ENCODE assay signal across 16 cellular contexts in genomic region chr2:64291181-64291580, GRCh38.
DNase-seq lines count a peak whose midpoint lies in the region; ATAC-seq and TF ChIP-seq lines count a peak whose summit lies in the region.
"Had no signal": no experiment of that assay in that cellular context is flagged by ENCODE, and none has a peak within 500 bp of the region (broad histone marks: within the 10 kb centered on the region; RNA-seq: fewer than 3 reads in every experiment).

No MANE protein-coding gene starts in this region.

- TF ChIP-seq CTCF in activated B cell treated with CpG ODN at 0.5 μM for 24 hours (IDR thresholded peaks at IDR 0.05) (no peak), lower leg skin (IDR thresholded peaks at IDR 0.05) (no peak)

- no peak overlapping the region for H3K4me3 ChIP-seq in lower leg skin (ENCODE audit: low read depth, poor library complexity, severe bottlenecking)
- H3K4me3 ChIP-seq: K562, prostate gland had no signal

- no peak overlapping the region for H3K4me3 Mint-ChIP-seq in activated B cell treated with CpG ODN at 0.5 μM for 24 hours
- H3K4me3 Mint-ChIP-seq in stimulated activated naive B cell treated with anti-CD40 and anti-IgM and Interleukin-4, amounts not matched to agents 10 μg/mL and 1 μg/mL and 100 μg/mL, for 72 hours: no peak overlapping the region
- no peak overlapping the region for H3K4me3 Mint-ChIP-seq in activated CD4-positive, alpha-beta T cell treated with anti-CD3 and anti-CD28 coated beads, Interleukin-2, amount 10 ng/mL, durations not matched to agents 24 days and 14 days
- H3K4me3 Mint-ChIP-seq: activated naive CD4-positive, alpha-beta T cell treated with anti-CD3 and anti-CD28 coated beads, Interleukin-2, amount 50 U/mL, for 24 hours; mesothelial cell of epicardium; T-helper 1 cell treated with Interleukin-12 subunit alpha and Interleukin-12 subunit beta and Interleukin-4 antibody, amounts not matched to agents 30 μg/mL and 1 μg/mL, for 36 hours had no signal

- peaks cover 2% of the 10 kb centered on the region for H3K27me3 Mint-ChIP-seq in activated B cell treated with CpG ODN at 0.5 μM for 24 hours
- H3K27me3 Mint-ChIP-seq in stimulated activated naive B cell treated with anti-CD40 and anti-IgM and Interleukin-4, amounts not matched to agents 10 μg/mL and 1 μg/mL and 100 μg/mL, for 72 hours: peaks cover 7 to 8% of the 10 kb centered on the region in 2 donors
- H3K27me3 Mint-ChIP-seq in activated CD4-positive, alpha-beta T cell treated with anti-CD3 and anti-CD28 coated beads, Interleukin-2, amount 10 ng/mL, durations not matched to agents 24 days and 14 days: peaks cover 3% of the 10 kb centered on the region
- H3K27me3 Mint-ChIP-seq: activated naive CD4-positive, alpha-beta T cell treated with anti-CD3 and anti-CD28 coated beads, Interleukin-2, amount 50 U/mL, for 24 hours had no signal

- peak; percentile 4 for DNase-seq in GOT3 (lab: John Stamatoyannopoulos, UW)
- no peak for DNase-seq in activated B cell treated with CpG ODN at 0.5 μM for 24 hours
- peak; percentile 36 for DNase-seq in fibroblast of peridontal ligament (ENCODE audit: extremely low read depth)
- DNase-seq in stimulated activated naive B cell treated with anti-CD40 and anti-IgM and Interleukin-4, amounts not matched to agents 10 μg/mL and 1 μg/mL and 100 μg/mL, for 72 hours: no peak
- no peak for DNase-seq in activated naive CD4-positive, alpha-beta T cell (lab: John Stamatoyannopoulos, UW)
- DNase-seq in NCI-H1417 (lab: John Stamatoyannopoulos, UW): no peak
- DNase-seq in activated CD4-positive, alpha-beta T cell treated with anti-CD3 and anti-CD28 coated beads, Interleukin-2, amount 10 ng/mL, durations not matched to agents 24 days and 14 days: no peak
- no peak for DNase-seq in lower leg skin (ENCODE audit: low spot score in 2 of 2)
- DNase-seq: activated CD8-positive, alpha-beta memory T cell treated with anti-CD3 and anti-CD28 coated beads for 24 hours; NCI-H2107; substantia nigra had no signal

- intact Hi-C loops in activated B cell treated with CpG ODN at 0.5 μM for 24 hours (cut with micrococcal nuclease): no loop called here
- intact Hi-C loops in activated CD4-positive, alpha-beta T cell treated with anti-CD3 and anti-CD28 coated beads, Interleukin-2, amount 10 ng/mL, durations not matched to agents 24 days and 14 days (cut with micrococcal nuclease): no loop called here
- intact Hi-C loops in lower leg skin (cut with DNase I; ENCODE audit: low total_unique reads): no loop called here

- WGBS in lower leg skin, 2 donors: 85 to 93% methylated on average over 1 of the region's 1 CpG

- CTCF ChIA-PET in activated B cell treated with CpG ODN at 0.5 μM for 24 hours (lab: Charles Lee): no interaction called here

- POLR2A ChIA-PET in activated B cell treated with CpG ODN at 0.5 μM for 24 hours (lab: Charles Lee): interaction anchor here (0.5 kb wide), 1 partner anchor 72 kb away, joined by 4 read pairs; no protein-coding TSS in a partner anchor

- peak; percentile 61 for ATAC-seq in activated B cell treated with CpG ODN at 0.5 μM for 24 hours (ENCODE audit: low read depth)
- ATAC-seq in stimulated activated naive B cell treated with anti-CD40 and anti-IgM and Interleukin-4, amounts not matched to agents 10 μg/mL and 1 μg/mL and 100 μg/mL, for 72 hours (replicated peaks): peak; percentile 21 to 38
- ATAC-seq: K562 had no signal

- no peak for TF ChIP-seq POLR2A in lower leg skin (IDR thresholded peaks at IDR 0.05)

- no peaks in the 10 kb centered on the region for H3K4me1 Mint-ChIP-seq in activated B cell treated with CpG ODN at 0.5 μM for 24 hours
- H3K4me1 Mint-ChIP-seq in stimulated activated naive B cell treated with anti-CD40 and anti-IgM and Interleukin-4, amounts not matched to agents 10 μg/mL and 1 μg/mL and 100 μg/mL, for 72 hours: peaks cover 18% of the 10 kb centered on the region in 2 donors
- peaks cover 12% of the 10 kb centered on the region for H3K4me1 Mint-ChIP-seq in activated CD4-positive, alpha-beta T cell treated with anti-CD3 and anti-CD28 coated beads, Interleukin-2, amount 10 ng/mL, durations not matched to agents 24 days and 14 days

- no peaks in the 10 kb centered on the region for H3K36me3 Mint-ChIP-seq in activated B cell treated with CpG ODN at 0.5 μM for 24 hours (ENCODE audit: low read depth)
- H3K36me3 Mint-ChIP-seq in stimulated activated naive B cell treated with anti-CD40 and anti-IgM and Interleukin-4, amounts not matched to agents 10 μg/mL and 1 μg/mL and 100 μg/mL, for 72 hours: peaks cover 0 to 1% of the 10 kb centered on the region in 2 donors
- no peaks in the 10 kb centered on the region for H3K36me3 Mint-ChIP-seq in activated CD4-positive, alpha-beta T cell treated with anti-CD3 and anti-CD28 coated beads, Interleukin-2, amount 10 ng/mL, durations not matched to agents 24 days and 14 days (ENCODE audit: low read depth)
- H3K36me3 Mint-ChIP-seq: activated naive CD4-positive, alpha-beta T cell treated with anti-CD3 and anti-CD28 coated beads, Interleukin-2, amount 50 U/mL, for 24 hours; mesothelial cell of epicardium had no signal

- no peak overlapping the region for H3K27ac Mint-ChIP-seq in activated B cell treated with CpG ODN at 0.5 μM for 24 hours
- H3K27ac Mint-ChIP-seq in stimulated activated naive B cell treated with anti-CD40 and anti-IgM and Interleukin-4, amounts not matched to agents 10 μg/mL and 1 μg/mL and 100 μg/mL, for 72 hours: no peak overlapping the region
- H3K27ac Mint-ChIP-seq in activated CD4-positive, alpha-beta T cell treated with anti-CD3 and anti-CD28 coated beads, Interleukin-2, amount 10 ng/mL, durations not matched to agents 24 days and 14 days: no peak overlapping the region
- H3K27ac Mint-ChIP-seq: activated naive CD4-positive, alpha-beta T cell treated with anti-CD3 and anti-CD28 coated beads, Interleukin-2, amount 50 U/mL, for 24 hours; mesothelial cell of epicardium; T-helper 1 cell treated with Interleukin-12 subunit alpha and Interleukin-12 subunit beta and Interleukin-4 antibody, amounts not matched to agents 30 μg/mL and 1 μg/mL, for 36 hours had no signal

- no peaks in the 10 kb centered on the region for H3K9me3 Mint-ChIP-seq in activated B cell treated with CpG ODN at 0.5 μM for 24 hours
- peaks cover 0 to 2% of the 10 kb centered on the region in 2 donors for H3K9me3 Mint-ChIP-seq in stimulated activated naive B cell treated with anti-CD40 and anti-IgM and Interleukin-4, amounts not matched to agents 10 μg/mL and 1 μg/mL and 100 μg/mL, for 72 hours
- H3K9me3 Mint-ChIP-seq in activated CD4-positive, alpha-beta T cell treated with anti-CD3 and anti-CD28 coated beads, Interleukin-2, amount 10 ng/mL, durations not matched to agents 24 days and 14 days: peaks cover 9% of the 10 kb centered on the region
- H3K9me3 Mint-ChIP-seq: activated naive CD4-positive, alpha-beta T cell treated with anti-CD3 and anti-CD28 coated beads, Interleukin-2, amount 50 U/mL, for 24 hours; mesothelial cell of epicardium; T-helper 1 cell treated with Interleukin-12 subunit alpha and Interleukin-12 subunit beta and Interleukin-4 antibody, amounts not matched to agents 30 μg/mL and 1 μg/mL, for 36 hours had no signal

Comparison
In these comparisons a context has a peak if more than half of its experiments do, and no peak if none do; other contexts are left out.
1. DNase-seq: peak in GOT3 (single experiment) and fibroblast of peridontal ligament (single experiment); none in activated B cell treated with CpG ODN at 0.5 μM for 24 hours (single experiment), stimulated activated naive B cell treated with anti-CD40 and anti-IgM and Interleukin-4, amounts not matched to agents 10 μg/mL and 1 μg/mL and 100 μg/mL, for 72 hours (single experiment), activated naive CD4-positive, alpha-beta T cell (0 of 4), NCI-H1417 (0 of 3), activated CD4-positive, alpha-beta T cell treated with anti-CD3 and anti-CD28 coated beads, Interleukin-2, amount 10 ng/mL, durations not matched to agents 24 days and 14 days (single experiment) and lower leg skin (0 of 2).